In the genomic region with DNA sequence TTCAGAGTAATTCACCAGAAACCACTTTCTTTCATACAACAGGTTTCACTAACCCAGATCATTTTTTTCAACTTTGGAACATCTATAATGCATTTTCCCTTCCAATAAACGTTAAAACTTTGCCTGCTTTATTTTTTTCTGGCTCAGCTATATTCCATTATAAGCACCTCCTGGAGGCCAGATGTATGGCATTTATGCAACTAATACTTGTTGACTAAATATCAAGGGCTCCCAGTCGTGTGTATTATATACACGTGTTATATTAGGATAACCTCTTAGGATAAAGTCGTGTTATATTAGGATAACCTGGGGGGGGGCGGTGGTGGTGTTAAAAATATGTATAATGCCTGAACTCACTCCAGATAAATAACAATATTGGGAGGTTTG, we compare ENCODE assay signal across 17 cellular contexts. TPM values are rescaled to one million over a fixed set of nuclear protein-coding genes. Genes with fewer than 3 reads are reported as not detected.
A peak's percentile ranks its signal among the peaks of the same experiment; 100 is the strongest.
DNase-seq lines count a peak whose midpoint lies in the region; ATAC-seq and TF ChIP-seq lines count a peak whose summit lies in the region.
"Had no signal": no experiment of that assay in that cellular context is flagged by ENCODE, and none has a peak within 500 bp of the region (broad histone marks: within the 10 kb centered on the region; RNA-seq: fewer than 3 reads in every experiment).

No MANE protein-coding gene starts in this region.

- no peaks in the 10 kb centered on the region for H3K79me2 ChIP-seq in HCT116 (ENCODE audit: insufficient read depth, low read length)
- no peaks in the 10 kb centered on the region for H3K79me2 ChIP-seq in PC-9 (ENCODE audit: low read depth)

- no peak for TF ChIP-seq EP300 in stomach (IDR thresholded peaks at IDR 0.05)

- peak; percentile 59 for ATAC-seq in HCT116

- H3K27ac ChIP-seq in HCT116 (ENCODE audit: low read depth, low read length) = no peak overlapping the region
- no peak overlapping the region for H3K27ac ChIP-seq in PC-9
- H3K27ac ChIP-seq in epithelial cell of prostate = peak overlapping the region; percentile 91
- H3K27ac ChIP-seq in right atrium auricular region = no peak overlapping the region
- no peak overlapping the region for H3K27ac ChIP-seq in stomach
- H3K27ac ChIP-seq: body of pancreas, tibial nerve had no signal

- H3K4me2 ChIP-seq in HCT116 (ENCODE audit: low read length) (peak overlapping the region; percentile 61), PC-9 (peak overlapping the region; percentile 29; the same call in 1 of the 2 replicates)

- H2AFZ ChIP-seq in HCT116 (ENCODE audit: low read depth, low read length, poor library complexity, severe bottlenecking) = peak overlapping the region; percentile 72
- H2AFZ ChIP-seq in PC-9 = no peak overlapping the region

- no peak overlapping the region for H3K9ac ChIP-seq in HCT116 (ENCODE audit: low read length)

- no peaks in the 10 kb centered on the region for H3K9me3 Mint-ChIP-seq in osteocyte (ENCODE audit: unreplicated experiment)
- H3K9me3 Mint-ChIP-seq: activated T-cell treated with anti-CD3 and anti-CD28 coated beads, Interleukin-2, amount 50 U/mL, for 24 hours had no signal

- H3K27me3 Mint-ChIP-seq in osteocyte (ENCODE audit: unreplicated experiment) = peaks cover 60% of the 10 kb centered on the region

- H3K9me2 ChIP-seq in HCT116 (ENCODE audit: insufficient read depth) (no peaks in the 10 kb centered on the region), PC-9 (ENCODE audit: insufficient read depth) (no peaks in the 10 kb centered on the region)

- POLR2A ChIA-PET in HCT116 (lab: Charles Lee) (no interaction called here), PC-9 (lab: Charles Lee; ENCODE audit: unreplicated experiment) (no interaction called here)

- no peak for TF ChIP-seq CTCF in HCT116 (IDR thresholded peaks at IDR 0.05 in 2 of 3, conservative IDR thresholded peaks at IDR 0.05 in 1 of 3; ENCODE audit: borderline replicate concordance in 1 of 3, insufficient read depth in 1 of 3, low read depth in 2 of 3, low read length in 2 of 3)
- TF ChIP-seq CTCF in PC-9 (conservative IDR thresholded peaks at IDR 0.05) = no peak
- no peak for TF ChIP-seq CTCF in osteocyte (IDR thresholded peaks at IDR 0.05)
- no peak for TF ChIP-seq CTCF in right atrium auricular region (IDR thresholded peaks at IDR 0.05)
- TF ChIP-seq CTCF in stomach (IDR thresholded peaks at IDR 0.05) = no peak

- peaks cover 7% of the 10 kb centered on the region for H3K4me1 Mint-ChIP-seq in osteocyte (ENCODE audit: unreplicated experiment)

- no peak for TF ChIP-seq RAD21 in HCT116 (IDR thresholded peaks at IDR 0.05; ENCODE audit: low read depth)

- TF ChIP-seq POLR2A in HCT116 (IDR thresholded peaks at IDR 0.05; ENCODE audit: borderline replicate concordance, extremely low read depth, insufficient read depth, insufficient read length) (no peak), stomach (IDR thresholded peaks at IDR 0.05) (no peak)

- H3K36me3 ChIP-seq in HCT116 (ENCODE audit: control insufficient read depth in 1 of 2, insufficient read depth in 2 of 2, low read length in 2 of 2) (no peaks in the 10 kb centered on the region), PC-9 (ENCODE audit: low read depth) (no peaks in the 10 kb centered on the region), right atrium auricular region (no peaks in the 10 kb centered on the region), stomach (no peaks in the 10 kb centered on the region)
- H3K36me3 ChIP-seq: tibial nerve had no signal

- intact Hi-C loops in HCT116 (cut with micrococcal nuclease) = loop anchor here (1.0 to 10.0 kb wide), 5 partner anchors 284 to 1826 kb away; no protein-coding TSS in a partner anchor
- intact Hi-C loops in PC-9 (cut with micrococcal nuclease; ENCODE audit: unreplicated experiment) = loop anchor here (1.0 to 10.0 kb wide), 4 partner anchors 286 to 1635 kb away; no protein-coding TSS in a partner anchor
- intact Hi-C loops in stomach (cut with DNase I; ENCODE audit: low total_unique reads) = loop anchor here (10.0 kb wide), 1 partner anchor 976 kb away; no protein-coding TSS in a partner anchor

- H3F3A ChIP-seq in PC-9 (ENCODE audit: insufficient read depth, low read depth) = no peaks in the 10 kb centered on the region

- no peak for DNase-seq in HCT116 (ENCODE audit: low read depth, low spot score)
- DNase-seq in PC-9 = no peak
- no peak for DNase-seq in epithelial cell of prostate (ENCODE audit: low read depth, low spot score)
- no peak for DNase-seq in osteocyte (ENCODE audit: extremely low spot score, unreplicated experiment)
- no peak for DNase-seq in right atrium auricular region (ENCODE audit: low spot score)
- no peak for DNase-seq in stomach
- DNase-seq in NCI-H748 (lab: John Stamatoyannopoulos, UW; ENCODE audit: unreplicated experiment) = no peak
- DNase-seq: stimulated activated naive CD4-positive, alpha-beta T cell treated with Interleukin-2 at 50 U/mL for 16 hours had no signal

- H3K4me1 ChIP-seq in HCT116 (ENCODE audit: control insufficient read depth in 1 of 2, insufficient read depth in 2 of 2, low read length in 2 of 2) (peaks cover 0 to 6% of the 10 kb centered on the region in 2 experiments; a peak in 1 of 4 replicates), PC-9 (replicated peaks; ENCODE audit: insufficient read depth) (no peaks in the 10 kb centered on the region), right atrium auricular region (peaks cover 0 to 9% of the 10 kb centered on the region in 2 donors), stomach (peaks cover 0 to 11% (median 5%) of the 10 kb centered on the region in 4 donors)
- H3K4me1 ChIP-seq: body of pancreas had no signal

- RAD21 ChIA-PET in HCT116 (lab: Charles Lee; ENCODE audit: low non-redundant PET in 1 of 2, low total read pairs in 2 of 2, uncharacterized antibody in 2 of 2, unreplicated experiment in 2 of 2) = interaction anchor here (1.0 to 1.7 kb wide), 3 partner anchors 299 to 1621 kb away, joined by 3 to 8 read pairs (median 6); no protein-coding TSS in a partner anchor

- H4K20me1 ChIP-seq in HCT116 (ENCODE audit: insufficient read depth) (no peaks in the 10 kb centered on the region), PC-9 (ENCODE audit: insufficient read depth) (no peaks in the 10 kb centered on the region)

- no peaks in the 10 kb centered on the region for H3K36me3 Mint-ChIP-seq in osteocyte (ENCODE audit: unreplicated experiment)
- H3K36me3 Mint-ChIP-seq: activated naive CD8-positive, alpha-beta T cell; CD8-positive, alpha-beta memory T cell had no signal

- 0 out of 4 replicates have a peak overlapping the region, but pooled peaks of 1 of the 2 experiments have one; percentile 1 for H3K4me3 ChIP-seq in HCT116 (replicated peaks in 1 of 2; ENCODE audit: low read depth in 1 of 2, low read length in 2 of 2)
- H3K4me3 ChIP-seq in PC-9 = no peak overlapping the region
- no peak overlapping the region for H3K4me3 ChIP-seq in right atrium auricular region
- peak overlapping the region in 1 of 4 donors; percentile 13 for H3K4me3 ChIP-seq in stomach
- H3K4me3 ChIP-seq: body of pancreas, lung had no signal

- H3K4me3 Mint-ChIP-seq in osteocyte (ENCODE audit: unreplicated experiment) = peak overlapping the region; percentile 4
- H3K4me3 Mint-ChIP-seq: activated naive CD8-positive, alpha-beta T cell; activated T-cell treated with anti-CD3 and anti-CD28 coated beads, Interleukin-2, amount 50 U/mL, for 24 hours had no signal

- H3K27me3 ChIP-seq in HCT116 (ENCODE audit: insufficient read depth, low read length) = no peaks in the 10 kb centered on the region
- no peaks in the 10 kb centered on the region for H3K27me3 ChIP-seq in PC-9 (ENCODE audit: insufficient read depth, low read depth)
- H3K27me3 ChIP-seq in right atrium auricular region = no peaks in the 10 kb centered on the region
- H3K27me3 ChIP-seq in stomach = peaks cover 0 to 17% (median 0%) of the 10 kb centered on the region in 3 donors
- H3K27me3 ChIP-seq: body of pancreas, tibial nerve had no signal

- no peaks in the 10 kb centered on the region for H3K9me3 ChIP-seq in HCT116 (ENCODE audit: control insufficient read depth in 1 of 2, insufficient read depth in 1 of 2, low read depth in 1 of 2, low read length in 2 of 2)
- no peaks in the 10 kb centered on the region for H3K9me3 ChIP-seq in PC-9 (ENCODE audit: insufficient read depth, low read depth)
- H3K9me3 ChIP-seq in right atrium auricular region = no peaks in the 10 kb centered on the region
- no peaks in the 10 kb centered on the region for H3K9me3 ChIP-seq in stomach
- H3K9me3 ChIP-seq: body of pancreas, tibial nerve had no signal

- 29 to 44% (median 36%) methylated on average over 5 of the region's 5 CpGs for WGBS in stomach, 5 donors

- no TSS peak for BruUV-seq in HCT116 (replicated peaks; lab: Mats Ljungman, UMichigan)
- BruUV-seq in PC-9 (replicated peaks; lab: Mats Ljungman, UMichigan) = no TSS peak

- CTCF ChIA-PET in HCT116 (lab: Charles Lee) (interaction anchor here (0.7 to 4.5 kb wide), 16 partner anchors 11 to 1835 kb away, joined by 3 to 38 read pairs (median 4); no protein-coding TSS in a partner anchor), PC-9 (lab: Charles Lee) (interaction anchor here (0.6 kb wide), 4 partner anchors 93 to 1780 kb away, joined by 3 to 7 read pairs (median 4); no protein-coding TSS in a partner anchor)

- no peak overlapping the region for H3K27ac Mint-ChIP-seq in osteocyte (ENCODE audit: unreplicated experiment)
- H3K27ac Mint-ChIP-seq: activated naive CD8-positive, alpha-beta T cell; activated T-cell treated with anti-CD3 and anti-CD28 coated beads, Interleukin-2, amount 50 U/mL, for 24 hours had no signal

TF ChIP-seq in HCT116, 20 proteins besides CTCF, POLR2A, EP300 and RAD21:
- TF ChIP-seq FOSL1 (IDR thresholded peaks at IDR 0.05; ENCODE audit: low read depth) (no peak), SP1 (IDR thresholded peaks at IDR 0.05; ENCODE audit: low read depth) (no peak)

RNA-seq across cellular contexts. Expression of a gene that starts 6.7 kb away (rescaled TPM):
- not detected for total RNA-seq in HCT116 (2021; ENCODE audit: unreplicated experiment)
- not detected in 2 replicates for polyA plus RNA-seq in HCT116 (2012)
- total RNA-seq in PC-9 (2021) = not detected in 2 replicates
- total RNA-seq in osteocyte = not detected in 2 replicates
- not detected for total RNA-seq in right atrium auricular region
- total RNA-seq in stomach = not detected
- under 1 TPM in 1 of 3 donors, not detected in 2; 0.19 TPM for polyA plus RNA-seq in stomach
- total RNA-seq: body of pancreas; CD8-positive, alpha-beta memory T cell; fibroblast of villous mesenchyme; myocyte; skeletal muscle tissue; tibial nerve had no signal
- polyA plus RNA-seq: CD8-positive, alpha-beta memory T cell; lung had no signal
